Comparison of ENCODE assay signal across 34 cellular contexts in genomic region chr9:17120203-17120602, GRCh38.
"Had no signal": no experiment of that assay in that cellular context is flagged by ENCODE, and none has a peak within 500 bp of the region (broad histone marks: within the 10 kb centered on the region; RNA-seq: fewer than 3 reads in every experiment).

No MANE protein-coding gene starts in this region.

- DNase-seq: Karpas-422, Kasumi-1, MG63, MM.1S, MV-4-11, NCI-H1048, NCI-H1092, NCI-H1092 treated with DMSO at 0.1 percent for 48 hours, NCI-H1105, NCI-H1105 treated with DMSO at 0.1 percent for 48 hours, NCI-H1417, NCI-H1417 treated with DMSO at 0.1 percent for 48 hours, NCI-H1436, NCI-H1436 treated with DMSO at 0.1 percent for 48 hours, NCI-H146, NCI-H1694, NCI-H1694 treated with DMSO at 0.1 percent for 48 hours, NCI-H187, NCI-H187 treated with DMSO at 0.1 percent for 48 hours, NCI-H1930, NCI-H2029, NCI-H2029 treated with DMSO at 0.1 percent for 48 hours, NCI-H2081, NCI-H2081 treated with DMSO at 0.1 percent for 48 hours, NCI-H2107, NCI-H2171, NCI-H2171 treated with DMSO at 0.1 percent for 48 hours, NCI-H2227 treated with DMSO at 0.1 percent for 48 hours, NCI-H226, NCI-H345, NCI-H446, NCI-H446 treated with DMSO at 0.1 percent for 48 hours, NCI-H510A had no signal

- H3K36me3 ChIP-seq: MG63 had no signal

- H3K27ac ChIP-seq: KMS-11 had no signal

- H3K4me3 ChIP-seq: MG63 had no signal

- H3K9me3 ChIP-seq: MG63 had no signal

- H3K27me3 ChIP-seq: MG63 had no signal
